In genomic region chr20:36268501-36269342, GRCh38 we compare ENCODE assay signal across 23 cellular contexts. TPM values are rescaled to one million over a fixed set of nuclear protein-coding genes. Genes with fewer than 3 reads are reported as not detected.
DNase-seq lines count a peak whose midpoint lies in the region; ATAC-seq and TF ChIP-seq lines count a peak whose summit lies in the region.
"Had no signal": no experiment of that assay in that cellular context is flagged by ENCODE, and none has a peak within 500 bp of the region (broad histone marks: within the 10 kb centered on the region; RNA-seq: fewer than 3 reads in every experiment).

No MANE protein-coding gene starts in this region.

- no peaks in the 10 kb centered on the region for H3K79me1 ChIP-seq in neuronal stem cell (ENCODE audit: low read depth, low read length)

- H3K27ac ChIP-seq in dorsolateral prefrontal cortex = peak overlapping the region in 58 of 59 donors; percentile 15 to 90 (median 80)
- H3K27ac ChIP-seq in neuronal stem cell (replicated peaks; ENCODE audit: low read length) = peak overlapping the region; percentile 25
- H3K27ac ChIP-seq in hepatocyte = no peak overlapping the region
- H3K27ac ChIP-seq: BLaER1 treated with 17β-estradiol and CSF1 and Interleukin-3, amounts not matched to agents 10 nM and 100 nM; breast epithelium; colonic mucosa; spleen had no signal

- no peak overlapping the region for H3K18ac ChIP-seq in neuronal stem cell (ENCODE audit: low read length)

- H4K91ac ChIP-seq in neuronal stem cell (ENCODE audit: low read depth, low read length, poor library complexity) = no peak overlapping the region

- H4K8ac ChIP-seq in neuronal stem cell (ENCODE audit: low read depth, low read length) = no peak overlapping the region

- no peaks in the 10 kb centered on the region for H3K9me2 ChIP-seq in hepatocyte (replicated peaks; ENCODE audit: insufficient read depth)

- H3K4me1 ChIP-seq in neuronal stem cell (ENCODE audit: control insufficient read depth in 2 of 2, insufficient read depth in 1 of 2, low read depth in 1 of 2, low read length in 2 of 2) (peaks cover 4 to 12% of the 10 kb centered on the region in 2 donors), hepatocyte (ENCODE audit: insufficient read depth) (no peaks in the 10 kb centered on the region)
- H3K4me1 ChIP-seq: breast epithelium, colonic mucosa had no signal

- H3K4me3 ChIP-seq in H7 (ENCODE audit: insufficient read depth, low read depth, low read length) = no peak overlapping the region
- no peak overlapping the region for H3K4me3 ChIP-seq in dorsolateral prefrontal cortex
- H3K4me3 ChIP-seq in neuronal stem cell (ENCODE audit: low read length in 2 of 2) = no peak overlapping the region
- no peak overlapping the region for H3K4me3 ChIP-seq in hepatocyte
- H3K4me3 ChIP-seq: BLaER1 treated with 17β-estradiol and CSF1 and Interleukin-3, amounts not matched to agents 10 nM and 100 nM; breast epithelium; colonic mucosa; spleen had no signal

- DNase-seq in Ammon's horn (ENCODE audit: low spot score) (peak; percentile 57), H7 (peak; percentile 61), dorsolateral prefrontal cortex (peak in 7 of 10 donors; percentile 61 to 84 (median 75)), neuronal stem cell (ENCODE audit: low spot score) (no peak), cerebellar nuclear complex (lab: John Stamatoyannopoulos, UW) (no peak), hepatocyte (ENCODE audit: low spot score) (no peak), GM19240 (ENCODE audit: insufficient read length, low spot score) (no peak)
- DNase-seq: activated CD4-positive, alpha-beta T cell treated with anti-CD3 and anti-CD28 coated beads, Interleukin-2, amount 10 ng/mL, durations not matched to agents 7 days and 5 days; activated T-cell treated with anti-CD3 and anti-CD28 coated beads, Interleukin-2, amount 50 U/mL, for 4 hours; colonic mucosa; COR-L47; foreskin fibroblast; left colon; NCI-H1694 treated with DMSO at 0.1 percent for 48 hours; spleen; stimulated activated CD4-positive, alpha-beta T cell treated with anti-CD3 and anti-CD28 coated beads, Interleukin-4, amount 100 ng/mL, for 24 hours; substantia nigra; SW 1271; T1000 had no signal

- intact Hi-C loops in dorsolateral prefrontal cortex (cut with DNase I) = no loop called here

- H2AK5ac ChIP-seq in neuronal stem cell (ENCODE audit: low read depth, low read length) = no peak overlapping the region

- no peak overlapping the region for H2BK12ac ChIP-seq in neuronal stem cell (ENCODE audit: low read length)

- no peaks in the 10 kb centered on the region for H4K20me1 ChIP-seq in hepatocyte (ENCODE audit: insufficient read depth, poor library complexity, severe bottlenecking)

- TF ChIP-seq CTCF in dorsolateral prefrontal cortex (IDR thresholded peaks at IDR 0.05 in 54 of 56, conservative IDR thresholded peaks at IDR 0.05 in 2 of 56; ENCODE audit: low read depth in 1 of 56, partially characterized antibody in 56 of 56) (no peak), hepatocyte (IDR thresholded peaks at IDR 0.05; ENCODE audit: poor library complexity) (no peak)

- no peak overlapping the region for H3K9ac ChIP-seq in neuronal stem cell (ENCODE audit: low read depth, low read length, poor library complexity)

- H3K9me3 ChIP-seq in neuronal stem cell (replicated peaks in 1 of 2; ENCODE audit: control insufficient read depth in 2 of 2, insufficient read depth in 1 of 2, low read depth in 1 of 2, low read length in 2 of 2) (no peaks in the 10 kb centered on the region), hepatocyte (ENCODE audit: low read depth) (no peaks in the 10 kb centered on the region)
- H3K9me3 ChIP-seq: BLaER1 treated with 17β-estradiol and CSF1 and Interleukin-3, amounts not matched to agents 10 nM and 100 nM; breast epithelium; colonic mucosa; spleen had no signal

- H3K36me3 ChIP-seq in H7 (replicated peaks; ENCODE audit: control insufficient read depth, insufficient read depth, low read length) = no peaks in the 10 kb centered on the region
- no peaks in the 10 kb centered on the region for H3K36me3 ChIP-seq in neuronal stem cell (replicated peaks in 1 of 2; ENCODE audit: control insufficient read depth in 2 of 2, insufficient read depth in 2 of 2, low read length in 2 of 2)
- no peaks in the 10 kb centered on the region for H3K36me3 ChIP-seq in hepatocyte (replicated peaks; ENCODE audit: insufficient read depth, low read depth)
- H3K36me3 ChIP-seq: BLaER1 treated with 17β-estradiol and CSF1 and Interleukin-3, amounts not matched to agents 10 nM and 100 nM; breast epithelium; colonic mucosa; spleen had no signal

- no peak for ATAC-seq in HG02938 (IDR thresholded peaks at IDR 0.05; ENCODE audit: unreplicated experiment)
- ATAC-seq: activated T-cell treated with anti-CD3 and anti-CD28 coated beads, Interleukin-2, amount 50 U/mL, for 4 hours; left colon; stimulated activated memory B cell treated with anti-CD40 and anti-IgM and Interleukin-4, amounts not matched to agents 10 μg/mL and 1 μg/mL and 100 μg/mL, for 72 hours had no signal

- H2AFZ ChIP-seq in neuronal stem cell (ENCODE audit: low read length) (peak overlapping the region; percentile 3), hepatocyte (no peak overlapping the region)

- no peak overlapping the region for H3K14ac ChIP-seq in neuronal stem cell (ENCODE audit: low read length)

- H3K27me3 ChIP-seq in H7 (ENCODE audit: control insufficient read depth, insufficient read depth, low read length) (no peaks in the 10 kb centered on the region), dorsolateral prefrontal cortex (no peaks in the 10 kb centered on the region), neuronal stem cell (ENCODE audit: control insufficient read depth in 3 of 3, insufficient read depth in 3 of 3, low read depth in 1 of 3, low read length in 3 of 3) (no peaks in the 10 kb centered on the region), hepatocyte (no peaks in the 10 kb centered on the region)
- H3K27me3 ChIP-seq: BLaER1 treated with 17β-estradiol and CSF1 and Interleukin-3, amounts not matched to agents 10 nM and 100 nM; breast epithelium; colonic mucosa had no signal

- no peak overlapping the region for H3K4me2 ChIP-seq in neuronal stem cell (ENCODE audit: insufficient read depth, low read length, poor library complexity, severe bottlenecking)
- H3K4me2 ChIP-seq in hepatocyte = no peak overlapping the region

- H3K23ac ChIP-seq in neuronal stem cell (ENCODE audit: low read depth, low read length, poor library complexity) = no peak overlapping the region

- H2BK15ac ChIP-seq in neuronal stem cell (ENCODE audit: low read length) = no peak overlapping the region

- H2BK5ac ChIP-seq in neuronal stem cell (ENCODE audit: low read length) = no peak overlapping the region

- H3K4ac ChIP-seq in neuronal stem cell (ENCODE audit: low read length) = no peak overlapping the region

- WGBS in neuronal stem cell (ENCODE audit: extremely low coverage in 2 of 2, insufficient read length in 2 of 2, insufficient replicate concordance in 1 of 2), 2 donors = no CpG with 5 or more reads among the region's 10 CpGs
- WGBS in hepatocyte (ENCODE audit: low lambda C conversion rate, missing lambda C conversion rate) = 72% methylated on average over 8 of the region's 10 CpGs

- no peak overlapping the region for H2BK120ac ChIP-seq in neuronal stem cell (ENCODE audit: low read depth, low read length)

- H3K79me2 ChIP-seq in hepatocyte = no peaks in the 10 kb centered on the region

RNA-seq across cellular contexts. Expression of gene AAR2, which starts 32.4 kb away (rescaled TPM):
- 32.1 and 38.4 TPM in 2 replicates for total RNA-seq in H7 (2014; rRNA removed; shearing (Covaris generic))
- total RNA-seq in dorsolateral prefrontal cortex (10 to 100 TPM in 119 of 120 experiments, 1 to 10 TPM in 1; 9.9 to 18.5 (median 14.4) TPM), hepatocyte (26.7 and 29.4 TPM in 2 replicates)
- 19.2 TPM for polyA plus RNA-seq in neuronal stem cell (2013, experiment 1 of 2)
- 19.6 TPM for polyA plus RNA-seq in neuronal stem cell (2013, experiment 2 of 2)
- 34.6 and 36.7 TPM in 2 replicates for polyA plus RNA-seq in hepatocyte

RNA-seq across cellular contexts. Expression of gene DLGAP4, which starts 37.4 kb away (rescaled TPM):
- 60.5 and 62.8 TPM in 2 replicates for total RNA-seq in H7 (2014; rRNA removed; shearing (Covaris generic))
- total RNA-seq in dorsolateral prefrontal cortex (100 to 1,000 TPM in 90 of 120 experiments, 10 to 100 TPM in 30; 47.2 to 148 (median 113) TPM), hepatocyte (13.8 and 16.5 TPM in 2 replicates)
- polyA plus RNA-seq in neuronal stem cell (2013, experiment 1 of 2) = 98.6 TPM
- polyA plus RNA-seq in neuronal stem cell (2013, experiment 2 of 2) = 99.8 TPM
- polyA plus RNA-seq in hepatocyte = 39.4 and 48.6 TPM in 2 replicates

Comparison
In these comparisons a context has a peak if more than half of its experiments do, and no peak if none do; other contexts are left out.
1. DNase-seq: peak in Ammon's horn (single experiment), H7 (single experiment) and dorsolateral prefrontal cortex (7 of 10); none in neuronal stem cell (single experiment), cerebellar nuclear complex (0 of 2), hepatocyte (single experiment) and GM19240 (single experiment).